In the genomic region with DNA sequence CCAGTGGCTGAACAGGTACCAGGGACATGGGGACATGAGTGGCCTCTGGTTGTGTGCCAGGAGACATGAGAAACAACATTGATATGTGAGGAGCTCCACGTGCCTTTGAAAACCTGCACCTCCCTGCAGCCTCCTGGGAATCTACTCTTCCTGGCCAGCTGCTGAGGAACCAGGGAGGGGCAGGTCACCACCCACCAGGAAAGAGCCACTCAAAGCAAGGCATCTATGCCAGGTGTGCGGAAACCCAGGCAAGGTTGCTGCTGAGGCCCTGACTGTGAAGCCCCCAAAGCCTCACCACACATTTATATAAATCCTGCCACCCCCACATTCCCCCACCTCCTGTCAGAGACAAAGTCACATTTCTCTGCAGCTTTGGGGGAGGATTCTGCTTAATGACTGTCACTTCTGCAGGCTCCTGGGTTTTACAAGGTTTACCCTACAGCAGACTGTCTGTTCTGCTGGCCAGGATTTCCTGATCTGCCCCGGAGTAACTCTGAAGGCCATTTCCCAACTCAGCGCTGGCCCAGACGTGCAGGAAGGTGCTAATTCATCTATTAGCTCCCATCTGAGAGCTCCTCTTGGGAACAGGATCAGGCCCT, we compare ENCODE assay signal across 15 cellular contexts.
A peak's percentile ranks its signal among the peaks of the same experiment; 100 is the strongest.
DNase-seq lines count a peak whose midpoint lies in the region; ATAC-seq and TF ChIP-seq lines count a peak whose summit lies in the region.
"Had no signal": no experiment of that assay in that cellular context is flagged by ENCODE, and none has a peak within 500 bp of the region (broad histone marks: within the 10 kb centered on the region; RNA-seq: fewer than 3 reads in every experiment).

No MANE protein-coding gene starts in this region.

- H3K27ac ChIP-seq in RWPE2 (ENCODE audit: poor library complexity, severe bottlenecking), result no peak overlapping the region
- H3K27ac ChIP-seq in substantia nigra (ENCODE audit: low read depth, low read length, poor library complexity, severe bottlenecking), result no peak overlapping the region

- DNase-seq in COLO668 (lab: John Stamatoyannopoulos, UW; ENCODE audit: unreplicated experiment) (peak; percentile 29), NCI-H187 treated with DMSO at 0.1 percent for 48 hours (lab: John Stamatoyannopoulos, UW) (peak; percentile 61), RWPE2 (ENCODE audit: low spot score) (peak; percentile 15), left colon (peak in 1 of 2 donors; percentile 27), substantia nigra (lab: John Stamatoyannopoulos, UW) (no peak), iPS-NIHi11 (ENCODE audit: low spot score) (no peak)
- DNase-seq: activated B cell treated with CpG ODN at 0.5 μM for 24 hours; activated naive CD8-positive, alpha-beta T cell treated with anti-CD3 and anti-CD28 coated beads, Interleukin-2, amount 10 ng/mL, durations not matched to agents 7 days and 5 days; CD4-positive, alpha-beta memory T cell; NCI-H524 treated with DMSO at 0.1 percent for 48 hours; stimulated activated CD4-positive, alpha-beta T cell treated with anti-CD3 and anti-CD28 coated beads, Interleukin-4, amount 100 ng/mL, for 24 hours had no signal

- TF ChIP-seq CTCF in RWPE2 (IDR thresholded peaks at IDR 0.05; ENCODE audit: poor library complexity, severe bottlenecking), result no peak

- H3K4me1 ChIP-seq in RWPE2 (ENCODE audit: insufficient read depth, poor library complexity, severe bottlenecking), result no peaks in the 10 kb centered on the region

- no peak for ATAC-seq in RWPE2 (ENCODE audit: low read depth)
- ATAC-seq in left colon, result peak; percentile 90
- no peak for ATAC-seq in HG03025 (IDR thresholded peaks at IDR 0.05; ENCODE audit: low FRiP score, unreplicated experiment)
- no peak for ATAC-seq in HG03196 (IDR thresholded peaks at IDR 0.05; ENCODE audit: unreplicated experiment)
- ATAC-seq: HCT116, K562 had no signal

- H3K36me3 ChIP-seq in RWPE2 (ENCODE audit: low read depth), result no peaks in the 10 kb centered on the region

- no peaks in the 10 kb centered on the region for H3K9me3 ChIP-seq in RWPE2 (ENCODE audit: severe bottlenecking)

- no peak overlapping the region for H3K4me3 ChIP-seq in RWPE2 (ENCODE audit: severe bottlenecking)
- H3K4me3 ChIP-seq: K562 had no signal

- H3K27me3 ChIP-seq in RWPE2 (ENCODE audit: insufficient read depth, poor library complexity, severe bottlenecking), result no peaks in the 10 kb centered on the region

- intact Hi-C loops in left colon (cut with DNase I, micrococcal nuclease), result no loop called here

Comparison
In these comparisons a context has a peak if more than half of its experiments do, and no peak if none do; other contexts are left out.
1. DNase-seq: peak in COLO668 (single experiment), NCI-H187 treated with DMSO at 0.1 percent for 48 hours (single experiment) and RWPE2 (single experiment); none in substantia nigra (0 of 49) and iPS-NIHi11 (single experiment).